ENCODE assay signal across 10 cellular contexts in genomic region chr5:93890657-93891056, GRCh38.
DNase-seq lines count a peak whose midpoint lies in the region; FAIRE-seq and TF ChIP-seq lines count a peak whose summit lies in the region.
"Had no signal": no experiment of that assay in that cellular context is flagged by ENCODE, and none has a peak within 500 bp of the region (broad histone marks: within the 10 kb centered on the region; RNA-seq: fewer than 3 reads in every experiment).

No MANE protein-coding gene starts in this region.

- H3K79me1 ChIP-seq in trophoblast cell (ENCODE audit: low read length) (no peaks in the 10 kb centered on the region), H9 (ENCODE audit: insufficient read depth, low read depth, low read length, poor library complexity, severe bottlenecking) (no peaks in the 10 kb centered on the region)

- no peak overlapping the region for H3T11ph ChIP-seq in H9 (ENCODE audit: low read length)

- H3K56ac ChIP-seq in H9 (ENCODE audit: insufficient read length, low read depth, low read length): no peak overlapping the region

- H2BK120ac ChIP-seq in trophoblast cell (ENCODE audit: insufficient read depth, low read length, poor library complexity) (no peak overlapping the region), H9 (ENCODE audit: low read depth, low read length, poor library complexity, severe bottlenecking) (no peak overlapping the region)

- H3K18ac ChIP-seq in trophoblast cell (ENCODE audit: low read length) (no peak overlapping the region), H9 (ENCODE audit: insufficient read length, low read depth, low read length) (no peak overlapping the region)

- H3K9ac ChIP-seq in endothelial cell of umbilical vein (replicated peaks; ENCODE audit: extremely low read depth, insufficient read depth, low read length) (no peak overlapping the region), trophoblast cell (ENCODE audit: low read length) (no peak overlapping the region), H9 (ENCODE audit: extremely low read depth, insufficient read length, low read length) (no peak overlapping the region)

- H3K4ac ChIP-seq in trophoblast cell (ENCODE audit: low read depth, low read length) (no peak overlapping the region), H9 (ENCODE audit: low read depth, low read length) (no peak overlapping the region)

- H3K4me3 ChIP-seq in HAP-1 (no peak overlapping the region), endothelial cell of umbilical vein (replicated peaks in 1 of 3; ENCODE audit: insufficient read depth in 1 of 3, low read depth in 1 of 3, low read length in 3 of 3) (no peak overlapping the region), trophoblast cell (ENCODE audit: low read depth, low read length) (no peak overlapping the region)

- H3K27ac ChIP-seq in endothelial cell of umbilical vein (ENCODE audit: insufficient read depth, low read depth, low read length) (no peak overlapping the region), trophoblast cell (ENCODE audit: low read depth, low read length) (peak overlapping the region; percentile 55), H9 (ENCODE audit: insufficient read length, low read depth, low read length) (no peak overlapping the region)

- H3K14ac ChIP-seq in trophoblast cell (ENCODE audit: low read length) (no peak overlapping the region), H9 (ENCODE audit: insufficient read depth, low read length) (no peak overlapping the region)

- dilution Hi-C loops in endothelial cell of umbilical vein (cut with MboI; ENCODE audit: extremely low pct_ligation_motif_present, low sequenced_read_pairs): no loop called here

- no peak overlapping the region for H4K12ac ChIP-seq in trophoblast cell (ENCODE audit: low read depth, low read length)

- 0 out of 7 replicates have a peak overlapping the region, but pooled peaks of 1 of the 3 experiments have one; percentile 5 for H3K27ac Mint-ChIP-seq in H9

- H4K20me1 ChIP-seq in endothelial cell of umbilical vein (replicated peaks; ENCODE audit: control insufficient read depth, extremely low read depth, insufficient read depth, low read length): no peaks in the 10 kb centered on the region
- no peaks in the 10 kb centered on the region for H4K20me1 ChIP-seq in H9 (ENCODE audit: control insufficient read depth, insufficient read depth, insufficient read length)

- H4K8ac ChIP-seq in trophoblast cell (ENCODE audit: low read depth, low read length) (no peak overlapping the region), H9 (replicated peaks; ENCODE audit: insufficient read length, low read depth, low read length) (no peak overlapping the region)

- in situ Hi-C loops in HAP-1 (cut with MboI; ENCODE audit: low sequenced_read_pairs): loop anchor here (5.0 kb wide), 1 partner anchor 308 kb away; the partner anchor contains the start of genes NR2F1 and NR2F1-AS1

- H2BK15ac ChIP-seq in H9 (ENCODE audit: low read depth, low read length): no peak overlapping the region

- POLR2A ChIA-PET in endothelial cell of umbilical vein (lab: Charles Lee): no interaction called here

- H3K9me3 ChIP-seq in HAP-1: no peaks in the 10 kb centered on the region
- H3K9me3 ChIP-seq in endothelial cell of umbilical vein (replicated peaks; ENCODE audit: control insufficient read depth, insufficient read depth, low read length): no peaks in the 10 kb centered on the region
- H3K9me3 ChIP-seq in trophoblast cell (ENCODE audit: insufficient read depth, low read depth, low read length): no peaks in the 10 kb centered on the region
- no peaks in the 10 kb centered on the region for H3K9me3 ChIP-seq in H9 (ENCODE audit: control insufficient read depth, low read depth, low read length)

- no peak overlapping the region for H2AK5ac ChIP-seq in trophoblast cell (ENCODE audit: low read length)
- H2AK5ac ChIP-seq in H9 (ENCODE audit: insufficient read length, low read length): no peak overlapping the region

- CTCF ChIA-PET in endothelial cell of umbilical vein (lab: Charles Lee): no interaction called here

- no TSS peak for BruUV-seq in endothelial cell of umbilical vein (replicated peaks; lab: Mats Ljungman, UMichigan)

- H3K79me2 ChIP-seq in endothelial cell of umbilical vein (ENCODE audit: control insufficient read depth, insufficient read depth, low read length) (no peaks in the 10 kb centered on the region), trophoblast cell (ENCODE audit: control insufficient read depth, insufficient read depth, low read length, poor library complexity) (no peaks in the 10 kb centered on the region), H9 (ENCODE audit: insufficient read depth, low read length) (no peaks in the 10 kb centered on the region)

- H2AFZ ChIP-seq in endothelial cell of umbilical vein (ENCODE audit: low read depth, low read length) (no peak overlapping the region), trophoblast cell (ENCODE audit: insufficient read depth, low read length, poor library complexity) (no peak overlapping the region), H9 (ENCODE audit: low read length) (no peak overlapping the region)

- H3K9me1 ChIP-seq in endothelial cell of umbilical vein (replicated peaks; ENCODE audit: control insufficient read depth, extremely low read depth, insufficient read depth, low read length): no peaks in the 10 kb centered on the region

- no peak overlapping the region for H3K4me3 Mint-ChIP-seq in H9

- H3K4me1 Mint-ChIP-seq in H9: peaks cover 3% of the 10 kb centered on the region in 2 experiments; a peak in 2 of 4 replicates

- no peak overlapping the region for H4K5ac ChIP-seq in H9 (ENCODE audit: insufficient read length, low read depth, low read length)

- no peak for FAIRE-seq in endothelial cell of umbilical vein (lab: Jason Lieb, UNC)
- FAIRE-seq: bronchial epithelial cell, endometrium had no signal

- no peak overlapping the region for H2BK20ac ChIP-seq in H9 (ENCODE audit: low read depth, low read length, poor library complexity, severe bottlenecking)

- TF ChIP-seq CTCF in endothelial cell of umbilical vein (IDR thresholded peaks at IDR 0.05; ENCODE audit: extremely low read depth in 1 of 2, insufficient read depth in 1 of 2, low read depth in 1 of 2, low read length in 2 of 2) (no peak), H9 (conservative IDR thresholded peaks at IDR 0.05) (no peak)

- H3K9me3 Mint-ChIP-seq in H9: no peaks in the 10 kb centered on the region
- H3K9me3 Mint-ChIP-seq: CD4-positive, CD25-positive, alpha-beta regulatory T cell had no signal

- DNase-seq in HAP-1 (ENCODE audit: low spot score in 2 of 2): peak; percentile 39 to 91
- peak; percentile 76 for DNase-seq in NCI-H2227 (lab: John Stamatoyannopoulos, UW; ENCODE audit: unreplicated experiment)
- DNase-seq in endothelial cell of umbilical vein (ENCODE audit: low read depth, low spot score): peak; percentile 7
- DNase-seq in trophoblast cell: peak in 1 of 2 donors; percentile 42
- no peak for DNase-seq in activated CD4-positive, alpha-beta T cell treated with anti-CD3 and anti-CD28 coated beads, Interleukin-2, amount 50 U/mL, for 1 hour
- no peak for DNase-seq in HT-29 (ENCODE audit: low spot score)
- no peak for DNase-seq in H9
- DNase-seq: CD4-positive, CD25-positive, alpha-beta regulatory T cell had no signal

- H3K36me3 Mint-ChIP-seq in H9 (ENCODE audit: insufficient read depth in 1 of 3, low read depth in 3 of 3): no peaks in the 10 kb centered on the region
- H3K36me3 Mint-ChIP-seq: CD4-positive, CD25-positive, alpha-beta regulatory T cell had no signal

- H3K27me3 ChIP-seq in HAP-1 (ENCODE audit: low read depth) (no peaks in the 10 kb centered on the region), endothelial cell of umbilical vein (ENCODE audit: control insufficient read depth in 2 of 2, insufficient read depth in 2 of 2, low read length in 2 of 2) (no peaks in the 10 kb centered on the region), trophoblast cell (ENCODE audit: insufficient read depth, low read length) (no peaks in the 10 kb centered on the region), H9 (ENCODE audit: insufficient read depth, low read length) (no peaks in the 10 kb centered on the region)

- no peak overlapping the region for H2BK12ac ChIP-seq in trophoblast cell (ENCODE audit: low read length)
- no peak overlapping the region for H2BK12ac ChIP-seq in H9 (ENCODE audit: insufficient read length, low read depth, low read length)

- H3K4me1 ChIP-seq in HAP-1 (peaks cover 49% of the 10 kb centered on the region), endothelial cell of umbilical vein (ENCODE audit: control insufficient read depth, extremely low read depth, insufficient read depth, low read length) (no peaks in the 10 kb centered on the region), trophoblast cell (ENCODE audit: control insufficient read depth in 1 of 2, insufficient read depth in 2 of 2, low read length in 2 of 2) (peaks cover 0 to 3% of the 10 kb centered on the region in 2 experiments), H9 (ENCODE audit: insufficient read depth, low read length) (no peaks in the 10 kb centered on the region)

- H3K23ac ChIP-seq in trophoblast cell (ENCODE audit: low read length) (no peak overlapping the region), H9 (ENCODE audit: insufficient read length, low read depth, low read length) (no peak overlapping the region)

- no peak overlapping the region for H3K4me2 ChIP-seq in endothelial cell of umbilical vein (ENCODE audit: insufficient read depth, low read length)
- H3K4me2 ChIP-seq in trophoblast cell (ENCODE audit: low read length): peak overlapping the region; percentile 12
- H3K4me2 ChIP-seq in H9 (ENCODE audit: insufficient read depth, insufficient read length, low read length): no peak overlapping the region

- no peaks in the 10 kb centered on the region for H3K27me3 Mint-ChIP-seq in H9 (ENCODE audit: low read depth)
- H3K27me3 Mint-ChIP-seq: CD4-positive, CD25-positive, alpha-beta regulatory T cell had no signal

- intact Hi-C loops in endothelial cell of umbilical vein (cut with micrococcal nuclease): loop anchor here (5.0 kb wide), 1 partner anchor 283 kb away; no protein-coding TSS in a partner anchor

- no peak overlapping the region for H4K91ac ChIP-seq in trophoblast cell (ENCODE audit: low read depth, low read length)
- H4K91ac ChIP-seq in H9 (ENCODE audit: insufficient read length, low read depth, low read length): no peak overlapping the region

- WGBS in trophoblast cell (ENCODE audit: extremely low coverage, insufficient coverage, insufficient read length): no CpG with 5 or more reads among the region's 4 CpGs
- WGBS in H9 (ENCODE audit: extremely low coverage, insufficient read length, low lambda C conversion rate): no CpG with 5 or more reads among the region's 4 CpGs

- H3K36me3 ChIP-seq in HAP-1 (replicated peaks) (no peaks in the 10 kb centered on the region), endothelial cell of umbilical vein (ENCODE audit: control insufficient read depth in 2 of 2, extremely low read depth in 1 of 2, insufficient read depth in 2 of 2, low read length in 2 of 2) (no peaks in the 10 kb centered on the region), trophoblast cell (ENCODE audit: control insufficient read depth in 1 of 2, insufficient read depth in 2 of 2, low read length in 2 of 2) (no peaks in the 10 kb centered on the region)

- H2BK5ac ChIP-seq in trophoblast cell (ENCODE audit: low read depth, low read length, poor library complexity) (no peak overlapping the region), H9 (ENCODE audit: insufficient read length, low read length) (no peak overlapping the region)

- no peak for TF ChIP-seq POLR2A in endothelial cell of umbilical vein (IDR thresholded peaks at IDR 0.05; ENCODE audit: low read depth, low read length)

- no peaks in the 10 kb centered on the region for H3K23me2 ChIP-seq in H9 (ENCODE audit: insufficient read length, low read depth, low read length, poor library complexity, severe bottlenecking)

Comparison
In these comparisons a context has a peak if more than half of its experiments do, and no peak if none do; other contexts are left out.
1. DNase-seq: peak in HAP-1 (2 of 2), NCI-H2227 (single experiment) and endothelial cell of umbilical vein (single experiment); none in activated CD4-positive, alpha-beta T cell treated with anti-CD3 and anti-CD28 coated beads, Interleukin-2, amount 50 U/mL, for 1 hour (single experiment), HT-29 (single experiment) and H9 (single experiment).